In the genomic region with DNA sequence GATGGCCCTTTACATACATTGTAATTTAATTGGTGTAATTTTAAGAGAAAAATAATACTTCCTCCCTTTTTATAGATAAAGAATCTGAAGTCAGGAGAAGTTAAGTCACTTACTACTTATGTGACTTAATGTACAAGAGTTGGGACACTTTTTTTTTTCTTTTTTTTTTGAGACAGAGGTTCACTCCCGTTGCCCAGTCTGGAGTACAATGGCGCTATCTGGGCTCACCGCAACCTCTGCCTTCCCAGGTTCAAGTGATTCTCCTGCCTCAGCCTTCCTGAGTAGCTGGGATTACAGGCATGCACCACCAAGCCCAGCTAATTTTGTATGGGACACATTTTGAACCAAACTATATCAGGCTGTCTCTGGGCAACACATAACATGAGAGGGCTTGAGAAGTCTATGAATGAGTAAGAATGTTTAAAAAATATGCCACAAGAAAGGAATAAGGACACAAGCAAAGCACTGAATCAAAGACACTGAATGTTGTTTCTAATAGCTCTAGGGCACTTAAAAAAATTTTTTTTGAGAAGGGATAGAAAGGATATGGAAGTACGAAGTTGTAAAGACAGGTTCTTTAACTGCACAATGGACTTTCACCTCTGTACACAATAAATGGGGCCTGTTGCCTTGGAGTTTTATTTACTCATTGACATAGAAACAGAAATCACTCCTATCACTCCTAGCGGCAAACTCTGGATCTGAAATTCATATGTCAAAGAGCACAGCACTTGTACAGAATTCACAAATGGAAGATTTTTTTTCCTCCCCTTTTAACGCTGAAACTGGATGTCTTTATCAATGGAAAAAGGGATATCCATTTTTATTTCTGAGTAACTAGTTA, we compare ENCODE assay signal across 11 cellular contexts. TPM values are rescaled to one million over a fixed set of nuclear protein-coding genes. Genes with fewer than 3 reads are reported as not detected.
A peak's percentile ranks its signal among the peaks of the same experiment; 100 is the strongest.
DNase-seq lines count a peak whose midpoint lies in the region; ATAC-seq and TF ChIP-seq lines count a peak whose summit lies in the region.
"Had no signal": no experiment of that assay in that cellular context is flagged by ENCODE, and none has a peak within 500 bp of the region (broad histone marks: within the 10 kb centered on the region; RNA-seq: fewer than 3 reads in every experiment).

No MANE protein-coding gene starts in this region.

- H3K9ac ChIP-seq in smooth muscle cell (ENCODE audit: low read depth) = no peak overlapping the region
- H3K9ac ChIP-seq: SK-N-SH had no signal

- H3K79me2 ChIP-seq in smooth muscle cell (ENCODE audit: low read depth) = peaks cover 83% of the 10 kb centered on the region

- no peaks in the 10 kb centered on the region for H3K27me3 Mint-ChIP-seq in T-cell

- H3K27me3 ChIP-seq in right atrium auricular region = no peaks in the 10 kb centered on the region
- no peaks in the 10 kb centered on the region for H3K27me3 ChIP-seq in smooth muscle cell (ENCODE audit: low read depth)

- no peak for ATAC-seq in T-cell (replicated peaks in 1 of 4)
- ATAC-seq in HG02970 (IDR thresholded peaks at IDR 0.05; ENCODE audit: low FRiP score, unreplicated experiment) = no peak
- ATAC-seq in HG03045 (IDR thresholded peaks at IDR 0.05; ENCODE audit: unreplicated experiment) = no peak
- ATAC-seq in HG03097 (IDR thresholded peaks at IDR 0.05; ENCODE audit: low FRiP score, unreplicated experiment) = no peak

- H3K27ac ChIP-seq in right atrium auricular region (peak overlapping the region; percentile 34 to 77), smooth muscle cell (ENCODE audit: low read depth) (peak overlapping the region; percentile 20)

- POLR2A ChIA-PET in T-cell (lab: Charles Lee) = no interaction called here

- H3K4me2 ChIP-seq in smooth muscle cell = no peak overlapping the region
- H3K4me2 ChIP-seq: SK-N-SH had no signal

- H4K20me1 ChIP-seq in smooth muscle cell (ENCODE audit: low read depth) = peaks cover 40% of the 10 kb centered on the region

- DNase-seq in NCI-H1417 (lab: John Stamatoyannopoulos, UW) (peak in 2 of 3 experiments; percentile 7 to 35), NCI-H1417 treated with DMSO at 0.1 percent for 48 hours (lab: John Stamatoyannopoulos, UW) (no peak), T-cell (no peak), right atrium auricular region (ENCODE audit: low spot score) (no peak), smooth muscle cell (lab: John Stamatoyannopoulos, UW; ENCODE audit: unreplicated experiment) (no peak)
- DNase-seq: 8988T, occipital lobe, SK-N-SH had no signal

- H3K27ac Mint-ChIP-seq in T-cell = peak overlapping the region; percentile 53 to 66

- 90% methylated on average over 6 of the region's 6 CpGs for WGBS in smooth muscle cell (ENCODE audit: low lambda C conversion rate)

- H3K4me1 ChIP-seq in right atrium auricular region (peaks cover 0 to 45% of the 10 kb centered on the region in 2 donors), smooth muscle cell (ENCODE audit: low read depth) (no peaks in the 10 kb centered on the region)

- H3K4me3 ChIP-seq in right atrium auricular region (no peak overlapping the region), smooth muscle cell (peak overlapping the region; percentile 2)

- no peaks in the 10 kb centered on the region for H3K9me3 Mint-ChIP-seq in T-cell

- H2AFZ ChIP-seq in smooth muscle cell (ENCODE audit: low read depth) = no peak overlapping the region

- TF ChIP-seq CTCF in right atrium auricular region (IDR thresholded peaks at IDR 0.05) (peak in 1 of 2 donors; percentile 50), smooth muscle cell (IDR thresholded peaks at IDR 0.05; ENCODE audit: borderline replicate concordance, insufficient read depth, poor library complexity, severe bottlenecking) (no peak)

- H3F3A ChIP-seq in smooth muscle cell (ENCODE audit: low read depth) = no peaks in the 10 kb centered on the region

- H3K9me3 ChIP-seq in right atrium auricular region (no peaks in the 10 kb centered on the region), smooth muscle cell (replicated peaks; ENCODE audit: low read depth) (no peaks in the 10 kb centered on the region)
- H3K9me3 ChIP-seq: SK-N-SH had no signal

- no peaks in the 10 kb centered on the region for H3K36me3 Mint-ChIP-seq in T-cell

- no peak overlapping the region for H3K4me3 Mint-ChIP-seq in T-cell

- H3K36me3 ChIP-seq in right atrium auricular region = no peaks in the 10 kb centered on the region
- no peaks in the 10 kb centered on the region for H3K36me3 ChIP-seq in smooth muscle cell (ENCODE audit: low read depth)

- H3K4me1 Mint-ChIP-seq in T-cell = peaks cover 57 to 63% (median 58%) of the 10 kb centered on the region in 3 donors

- CTCF ChIA-PET in T-cell (lab: Charles Lee) = interaction anchor here in 1 of 2 donors (0.7 to 1.3 kb wide), 2 partner anchors 10 to 540 kb away, joined by 3 read pairs; no protein-coding TSS in a partner anchor

RNA-seq across cellular contexts. Expression of a gene that starts 18.5 kb away (rescaled TPM):
- total RNA-seq in T-cell = 10 to 100 TPM; 31.1 to 41.1 (median 38.0) TPM
- 10 to 100 TPM; 15.4 to 15.6 TPM for total RNA-seq in right atrium auricular region
- total RNA-seq in smooth muscle cell = 16.5 and 25.4 TPM in 2 replicates
- 12.9 and 17.7 TPM in 2 replicates for polyA plus RNA-seq in smooth muscle cell

Comparison
In these comparisons a context has a peak if more than half of its experiments do, and no peak if none do; other contexts are left out.
1. DNase-seq: peak in NCI-H1417 (2 of 3); none in NCI-H1417 treated with DMSO at 0.1 percent for 48 hours (single experiment), T-cell (0 of 34), right atrium auricular region (single experiment) and smooth muscle cell (single experiment).